In the genomic region with DNA sequence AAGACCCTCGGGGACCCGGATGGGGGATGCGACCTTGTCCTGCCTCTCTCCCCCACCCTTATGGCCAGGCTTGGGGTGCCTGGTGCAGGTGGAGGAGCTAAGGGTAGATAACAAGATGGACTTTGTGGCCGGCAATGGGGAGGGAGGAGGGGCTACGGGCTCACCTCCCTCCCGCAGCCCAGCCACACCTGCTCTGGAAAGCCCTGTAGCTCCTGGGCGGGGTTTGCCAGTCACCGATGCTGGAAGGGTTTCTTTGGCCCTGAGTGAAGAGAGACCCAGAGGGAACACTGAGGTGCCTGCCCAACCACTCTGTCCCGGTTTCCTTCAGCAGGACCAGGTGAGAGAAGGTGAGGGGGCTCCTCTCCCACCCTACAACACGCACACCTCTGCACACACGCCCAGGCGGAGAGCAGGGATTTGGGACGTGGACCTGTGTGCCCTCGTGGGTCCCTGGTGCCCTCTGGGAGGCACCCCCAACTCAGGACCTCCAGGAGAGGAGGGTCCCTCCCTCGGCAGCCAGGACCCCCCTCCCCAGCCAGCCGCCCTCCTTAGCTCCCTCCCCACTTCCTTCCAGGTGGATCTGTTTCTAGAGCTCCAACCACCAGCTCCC, we compare ENCODE assay signal across 10 cellular contexts. TPM values are rescaled to one million over a fixed set of nuclear protein-coding genes. Genes with fewer than 3 reads are reported as not detected.
DNase-seq lines count a peak whose midpoint lies in the region; ATAC-seq, FAIRE-seq and TF ChIP-seq lines count a peak whose summit lies in the region.
"Had no signal": no experiment of that assay in that cellular context is flagged by ENCODE, and none has a peak within 500 bp of the region (broad histone marks: within the 10 kb centered on the region; RNA-seq: fewer than 3 reads in every experiment).

A gene (plus strand): TSS at position 229 of the 610 bp plus-strand sequence. CDS start 6,986 bp downstream, outside the sequence.

- H2AFZ ChIP-seq in OCI-LY7 (ENCODE audit: low read length) = no peak within 1 kb of the TSS

- BruUV-seq in OCI-LY7 (replicated peaks; lab: Mats Ljungman, UMichigan) = no TSS peak

- peak; percentile 59 for DNase-seq in NCI-H1436 (lab: John Stamatoyannopoulos, UW)
- no peak for DNase-seq in NCI-H1436 treated with DMSO at 0.1 percent for 48 hours (lab: John Stamatoyannopoulos, UW)
- no peak for DNase-seq in activated CD8-positive, alpha-beta T cell treated with anti-CD3 and anti-CD28 coated beads for 36 hours
- no peak for DNase-seq in immature natural killer cell
- DNase-seq in stimulated activated naive CD8-positive, alpha-beta T cell treated with anti-CD3 and anti-CD28 coated beads, Interleukin-15, amount 100 ng/mL, for 72 hours = no peak
- DNase-seq in OCI-LY7 (ENCODE audit: low spot score) = no peak
- no peak for DNase-seq in RCC 7860 (ENCODE audit: low spot score)

- intact Hi-C loops in activated CD8-positive, alpha-beta T cell treated with anti-CD3 and anti-CD28 coated beads for 36 hours (cut with micrococcal nuclease) = no loop called here
- intact Hi-C loops in OCI-LY7 (cut with micrococcal nuclease; ENCODE audit: unreplicated experiment) = no loop called here

- H3K79me2 ChIP-seq in OCI-LY7 (ENCODE audit: insufficient read depth, low read depth, low read length) = no peaks in the 10 kb centered on the region

- H4K20me1 ChIP-seq in OCI-LY7 (ENCODE audit: insufficient read depth, low read length) = no peaks in the 10 kb centered on the region

- TF ChIP-seq CTCF in activated CD8-positive, alpha-beta T cell treated with anti-CD3 and anti-CD28 coated beads for 36 hours (IDR thresholded peaks at IDR 0.05) = no peak
- TF ChIP-seq CTCF in OCI-LY7 (conservative IDR thresholded peaks at IDR 0.05; ENCODE audit: low read length) = no peak

- H3K9me3 Mint-ChIP-seq in activated CD8-positive, alpha-beta T cell treated with anti-CD3 and anti-CD28 coated beads for 36 hours = no peaks in the 10 kb centered on the region
- no peaks in the 10 kb centered on the region for H3K9me3 Mint-ChIP-seq in immature natural killer cell
- no peaks in the 10 kb centered on the region for H3K9me3 Mint-ChIP-seq in stimulated activated naive CD8-positive, alpha-beta T cell treated with anti-CD3 and anti-CD28 coated beads, Interleukin-15, amount 100 ng/mL, for 72 hours

- no peaks in the 10 kb centered on the region for H3K9me2 ChIP-seq in OCI-LY7 (ENCODE audit: insufficient read depth, low read length)

- H3K4me1 ChIP-seq in OCI-LY7 (ENCODE audit: insufficient read depth, low read length, poor library complexity, severe bottlenecking) = no peaks in the 10 kb centered on the region

- FAIRE-seq in RCC 7860 (lab: Jason Lieb, UNC) = no peak
- FAIRE-seq: A204.1 had no signal

- no peak within 1 kb of the TSS for H3K4me2 ChIP-seq in OCI-LY7 (ENCODE audit: low read length)

- no peak within 1 kb of the TSS for H3K4me3 ChIP-seq in OCI-LY7 (ENCODE audit: low read depth, low read length, poor library complexity, severe bottlenecking)
- H3K4me3 ChIP-seq: SK-N-MC had no signal

- peaks cover 11% of the 10 kb centered on the region for H3K4me1 Mint-ChIP-seq in activated CD8-positive, alpha-beta T cell treated with anti-CD3 and anti-CD28 coated beads for 36 hours (ENCODE audit: low read depth)
- H3K4me1 Mint-ChIP-seq in immature natural killer cell = peaks cover 0 to 6% of the 10 kb centered on the region in 2 donors
- peaks cover 14% of the 10 kb centered on the region for H3K4me1 Mint-ChIP-seq in stimulated activated naive CD8-positive, alpha-beta T cell treated with anti-CD3 and anti-CD28 coated beads, Interleukin-15, amount 100 ng/mL, for 72 hours

- no peak within 1 kb of the TSS for H3K27ac Mint-ChIP-seq in activated CD8-positive, alpha-beta T cell treated with anti-CD3 and anti-CD28 coated beads for 36 hours
- no peak within 1 kb of the TSS for H3K27ac Mint-ChIP-seq in immature natural killer cell
- peak within 1 kb of the TSS; percentile 72 to 75 for H3K27ac Mint-ChIP-seq in stimulated activated naive CD8-positive, alpha-beta T cell treated with anti-CD3 and anti-CD28 coated beads, Interleukin-15, amount 100 ng/mL, for 72 hours

- H3K27ac ChIP-seq in OCI-LY7 (ENCODE audit: low read depth, low read length, poor library complexity, severe bottlenecking) = no peak within 1 kb of the TSS
- H3K27ac ChIP-seq: SK-N-MC had no signal

- peak within 1 kb of the TSS; percentile 22 for H3K4me3 Mint-ChIP-seq in activated CD8-positive, alpha-beta T cell treated with anti-CD3 and anti-CD28 coated beads for 36 hours
- H3K4me3 Mint-ChIP-seq in immature natural killer cell = peak within 1 kb of the TSS in 4 of 5 donors; percentile 21 to 70 (median 42)
- peak within 1 kb of the TSS; percentile 69 to 70 for H3K4me3 Mint-ChIP-seq in stimulated activated naive CD8-positive, alpha-beta T cell treated with anti-CD3 and anti-CD28 coated beads, Interleukin-15, amount 100 ng/mL, for 72 hours

- CTCF ChIA-PET in activated CD8-positive, alpha-beta T cell treated with anti-CD3 and anti-CD28 coated beads for 36 hours (lab: Charles Lee) = interaction anchor here (1.6 kb wide), 2 partner anchors 92 to 147 kb away, joined by 5 to 6 read pairs; no protein-coding TSS in a partner anchor
- CTCF ChIA-PET in OCI-LY7 (lab: Charles Lee; ENCODE audit: unreplicated experiment) = no interaction called here

- no peak for ATAC-seq in activated CD8-positive, alpha-beta T cell treated with anti-CD3 and anti-CD28 coated beads for 36 hours
- peak; percentile 9 for ATAC-seq in stimulated activated naive CD8-positive, alpha-beta T cell treated with anti-CD3 and anti-CD28 coated beads, Interleukin-15, amount 100 ng/mL, for 72 hours
- no peak for ATAC-seq in GM18519 (IDR thresholded peaks at IDR 0.05; ENCODE audit: low FRiP score, unreplicated experiment)

- H3K9me3 ChIP-seq in OCI-LY7 (ENCODE audit: low read length) = no peaks in the 10 kb centered on the region

- H3K36me3 Mint-ChIP-seq in activated CD8-positive, alpha-beta T cell treated with anti-CD3 and anti-CD28 coated beads for 36 hours (ENCODE audit: low read depth) = peaks cover 3% of the 10 kb centered on the region
- H3K36me3 Mint-ChIP-seq in immature natural killer cell = peaks cover 0 to 8% (median 4%) of the 10 kb centered on the region in 3 donors

- H3K27me3 Mint-ChIP-seq in activated CD8-positive, alpha-beta T cell treated with anti-CD3 and anti-CD28 coated beads for 36 hours = peaks cover 14% of the 10 kb centered on the region
- H3K27me3 Mint-ChIP-seq in immature natural killer cell (ENCODE audit: low read depth in 3 of 3) = peaks cover 0 to 8% (median 8%) of the 10 kb centered on the region in 3 donors
- H3K27me3 Mint-ChIP-seq in stimulated activated naive CD8-positive, alpha-beta T cell treated with anti-CD3 and anti-CD28 coated beads, Interleukin-15, amount 100 ng/mL, for 72 hours = peaks cover 35% of the 10 kb centered on the region

- H3K36me3 ChIP-seq in OCI-LY7 (ENCODE audit: insufficient read depth, low read length) = no peaks in the 10 kb centered on the region

- POLR2A ChIA-PET in activated CD8-positive, alpha-beta T cell treated with anti-CD3 and anti-CD28 coated beads for 36 hours (lab: Charles Lee) = interaction anchor here (1.0 kb wide), 1 partner anchor 22 kb away, joined by 3 read pairs; no protein-coding TSS in a partner anchor
- POLR2A ChIA-PET in OCI-LY7 (lab: Charles Lee) = interaction anchor here (0.6 kb wide), 3 partner anchors 10 to 504 kb away, joined by 3 to 6 read pairs (median 6); no protein-coding TSS in a partner anchor

RNA-seq across cellular contexts. Expression of the gene that starts here (rescaled TPM):
- total RNA-seq in activated CD8-positive, alpha-beta T cell treated with anti-CD3 and anti-CD28 coated beads for 36 hours = not detected
- under 1 TPM in 1 of 3 donors, not detected in 2; 0.21 TPM for polyA plus RNA-seq in immature natural killer cell
- not detected in 2 replicates for total RNA-seq in OCI-LY7 (2014; rRNA removed; shearing (Covaris generic))
- not detected in 2 replicates for total RNA-seq in OCI-LY7 (2022)

Comparison
In these comparisons a context has a peak if more than half of its experiments do, and no peak if none do; other contexts are left out.
1. H3K27ac Mint-ChIP-seq: peak in stimulated activated naive CD8-positive, alpha-beta T cell treated with anti-CD3 and anti-CD28 coated beads, Interleukin-15, amount 100 ng/mL, for 72 hours (2 of 2); none in activated CD8-positive, alpha-beta T cell treated with anti-CD3 and anti-CD28 coated beads for 36 hours (single experiment) and immature natural killer cell (0 of 6).
2. Peak in every context shown above with its lines, with median percentiles within 50 percentile points of each other: H3K4me3 Mint-ChIP-seq.